Comparison of ENCODE assay signal across 22 cellular contexts in genomic region chr3:58346368-58346767, GRCh38. TPM values are rescaled to one million over a fixed set of nuclear protein-coding genes. Genes with fewer than 3 reads are reported as not detected.
A peak's percentile ranks its signal among the peaks of the same experiment; 100 is the strongest.
DNase-seq lines count a peak whose midpoint lies in the region; ATAC-seq and TF ChIP-seq lines count a peak whose summit lies in the region.
"Had no signal": no experiment of that assay in that cellular context is flagged by ENCODE, and none has a peak within 500 bp of the region (broad histone marks: within the 10 kb centered on the region; RNA-seq: fewer than 3 reads in every experiment).

No MANE protein-coding gene starts in this region.

- H3K36me3 ChIP-seq in CD8-positive, alpha-beta T cell (ENCODE audit: insufficient read depth, low read length): no peaks in the 10 kb centered on the region
- H3K36me3 ChIP-seq in SU-DHL-6 (ENCODE audit: low read length): no peaks in the 10 kb centered on the region
- H3K36me3 ChIP-seq: colonic mucosa, pancreas, SJSA1 had no signal

- H3K9ac ChIP-seq in SU-DHL-6 (ENCODE audit: low read length): peak overlapping the region; percentile 53
- H3K9ac ChIP-seq: KMS-11 had no signal

- no peak overlapping the region for H3K4me3 ChIP-seq in CD8-positive, alpha-beta T cell (ENCODE audit: low read depth, low read length)
- no peak overlapping the region for H3K4me3 ChIP-seq in SU-DHL-6 (ENCODE audit: insufficient read depth, low read length, poor library complexity, severe bottlenecking)
- H3K4me3 ChIP-seq: colonic mucosa, esophagus muscularis mucosa, pancreas, SJSA1 had no signal

- POLR2A ChIA-PET in CD8-positive, alpha-beta T cell (lab: Charles Lee): no interaction called here

- peaks cover 50% of the 10 kb centered on the region for H3K36me3 Mint-ChIP-seq in activated CD8-positive, alpha-beta memory T cell treated with anti-CD3 and anti-CD28 coated beads, Interleukin-2, amount 10 ng/mL, durations not matched to agents 7 days and 5 days
- peaks cover 23% of the 10 kb centered on the region for H3K36me3 Mint-ChIP-seq in CD8-positive, alpha-beta T cell
- H3K36me3 Mint-ChIP-seq in natural killer cell: no peaks in the 10 kb centered on the region

- no peak overlapping the region for H3K4me3 Mint-ChIP-seq in activated CD8-positive, alpha-beta memory T cell treated with anti-CD3 and anti-CD28 coated beads, Interleukin-2, amount 10 ng/mL, durations not matched to agents 7 days and 5 days
- no peak overlapping the region for H3K4me3 Mint-ChIP-seq in CD8-positive, alpha-beta T cell
- no peak overlapping the region for H3K4me3 Mint-ChIP-seq in natural killer cell
- H3K4me3 Mint-ChIP-seq: CD4-positive, CD25-positive, alpha-beta regulatory T cell; nephron had no signal

- no peaks in the 10 kb centered on the region for H3K9me2 ChIP-seq in SU-DHL-6 (replicated peaks; ENCODE audit: insufficient read depth, low read length)

- TF ChIP-seq CTCF in CD8-positive, alpha-beta T cell (IDR thresholded peaks at IDR 0.05): no peak
- TF ChIP-seq CTCF in SU-DHL-6 (IDR thresholded peaks at IDR 0.05; ENCODE audit: insufficient read depth, low read length, poor library complexity, severe bottlenecking): no peak
- no peak for TF ChIP-seq CTCF in natural killer cell (IDR thresholded peaks at IDR 0.05)
- TF ChIP-seq CTCF in GM20000 (IDR thresholded peaks at IDR 0.05; ENCODE audit: extremely low read depth, missing control alignments): no peak

- DNase-seq in activated CD8-positive, alpha-beta memory T cell treated with anti-CD3 and anti-CD28 coated beads, Interleukin-2, amount 10 ng/mL, durations not matched to agents 7 days and 5 days: no peak
- no peak for DNase-seq in activated CD8-positive, alpha-beta memory T cell treated with anti-CD3 and anti-CD28 coated beads for 24 hours
- DNase-seq in CD8-positive, alpha-beta T cell: no peak
- no peak for DNase-seq in natural killer cell
- DNase-seq in NCI-H226: no peak
- no peak for DNase-seq in AML-193 (lab: John Stamatoyannopoulos, UW)
- no peak for DNase-seq in GM20000 (ENCODE audit: low spot score)
- DNase-seq: ACHN; activated gamma-delta T cell; amygdala; CD4-positive, CD25-positive, alpha-beta regulatory T cell; colonic mucosa; HCEC 1CT; midbrain; NCI-H187 treated with DMSO at 0.1 percent for 48 hours; NCI-H69; pancreas had no signal

- no peak overlapping the region for H3K27ac ChIP-seq in CD8-positive, alpha-beta T cell (ENCODE audit: low read depth, low read length)
- H3K27ac ChIP-seq in SU-DHL-6 (ENCODE audit: low read depth, low read length): peak overlapping the region; percentile 98
- H3K27ac ChIP-seq: colonic mucosa, esophagus muscularis mucosa, KMS-11, pancreas, SJSA1 had no signal

- no peaks in the 10 kb centered on the region for H4K20me1 ChIP-seq in SU-DHL-6 (ENCODE audit: low read depth, low read length)

- H3K9me3 Mint-ChIP-seq in activated CD8-positive, alpha-beta memory T cell treated with anti-CD3 and anti-CD28 coated beads, Interleukin-2, amount 10 ng/mL, durations not matched to agents 7 days and 5 days (ENCODE audit: low read depth): peaks cover 2% of the 10 kb centered on the region
- H3K9me3 Mint-ChIP-seq in CD8-positive, alpha-beta T cell: no peaks in the 10 kb centered on the region
- no peaks in the 10 kb centered on the region for H3K9me3 Mint-ChIP-seq in natural killer cell
- H3K9me3 Mint-ChIP-seq: nephron had no signal

- CTCF ChIA-PET in activated CD8-positive, alpha-beta memory T cell treated with anti-CD3 and anti-CD28 coated beads, Interleukin-2, amount 10 ng/mL, durations not matched to agents 7 days and 5 days (lab: Charles Lee): interaction anchor here (0.6 to 14.1 kb wide), 2 partner anchors 11 to 38 kb away, joined by 3 to 144 read pairs; partner anchors contain the start of gene PXK
- CTCF ChIA-PET in CD8-positive, alpha-beta T cell (lab: Charles Lee): interaction anchor here (1.5 kb wide), 1 partner anchor 13 kb away, joined by 3 read pairs; no protein-coding TSS in a partner anchor

- H2AFZ ChIP-seq in SU-DHL-6 (ENCODE audit: low read depth, low read length, severe bottlenecking): no peak overlapping the region

- H3K9me3 ChIP-seq in CD8-positive, alpha-beta T cell (ENCODE audit: low read length): no peaks in the 10 kb centered on the region
- H3K9me3 ChIP-seq in SU-DHL-6 (ENCODE audit: insufficient read depth, low read length): no peaks in the 10 kb centered on the region
- H3K9me3 ChIP-seq: colonic mucosa, esophagus muscularis mucosa, pancreas, SJSA1 had no signal

- no peaks in the 10 kb centered on the region for H3K27me3 Mint-ChIP-seq in activated CD8-positive, alpha-beta memory T cell treated with anti-CD3 and anti-CD28 coated beads, Interleukin-2, amount 10 ng/mL, durations not matched to agents 7 days and 5 days
- no peaks in the 10 kb centered on the region for H3K27me3 Mint-ChIP-seq in CD8-positive, alpha-beta T cell (ENCODE audit: low read depth)
- no peaks in the 10 kb centered on the region for H3K27me3 Mint-ChIP-seq in natural killer cell (ENCODE audit: low read depth in 2 of 2)
- H3K27me3 Mint-ChIP-seq: CD4-positive, CD25-positive, alpha-beta regulatory T cell had no signal

- H3F3A ChIP-seq in SU-DHL-6 (ENCODE audit: insufficient read depth): peaks cover 85% of the 10 kb centered on the region

- intact Hi-C loops in CD8-positive, alpha-beta T cell (cut with DNase I, micrococcal nuclease): no loop called here
- intact Hi-C loops in natural killer cell (cut with micrococcal nuclease): no loop called here

- peak; percentile 23 for ATAC-seq in activated CD8-positive, alpha-beta memory T cell treated with anti-CD3 and anti-CD28 coated beads, Interleukin-2, amount 10 ng/mL, durations not matched to agents 7 days and 5 days
- no peak for ATAC-seq in CD8-positive, alpha-beta T cell
- no peak for ATAC-seq in natural killer cell
- ATAC-seq: pancreas had no signal

- H3K27ac Mint-ChIP-seq in activated CD8-positive, alpha-beta memory T cell treated with anti-CD3 and anti-CD28 coated beads, Interleukin-2, amount 10 ng/mL, durations not matched to agents 7 days and 5 days: peak overlapping the region; percentile 75
- H3K27ac Mint-ChIP-seq in CD8-positive, alpha-beta T cell: peak overlapping the region; percentile 20
- peak overlapping the region; percentile 3 to 54 for H3K27ac Mint-ChIP-seq in natural killer cell
- H3K27ac Mint-ChIP-seq: nephron had no signal

- peak overlapping the region; percentile 63 for H3K4me2 ChIP-seq in SU-DHL-6 (ENCODE audit: low read depth, low read length, poor library complexity, severe bottlenecking)
- H3K4me2 ChIP-seq: KMS-11 had no signal

- peaks cover 78% of the 10 kb centered on the region for H3K79me2 ChIP-seq in SU-DHL-6 (ENCODE audit: insufficient read depth, low read length)

- H3K4me1 ChIP-seq in CD8-positive, alpha-beta T cell (ENCODE audit: insufficient read depth, low read length): peaks cover 8% of the 10 kb centered on the region
- H3K4me1 ChIP-seq: colonic mucosa had no signal

- no peaks in the 10 kb centered on the region for H3K27me3 ChIP-seq in CD8-positive, alpha-beta T cell (ENCODE audit: insufficient read depth, low read length)
- H3K27me3 ChIP-seq in SU-DHL-6 (ENCODE audit: low read length): no peaks in the 10 kb centered on the region
- H3K27me3 ChIP-seq: colonic mucosa, esophagus muscularis mucosa, pancreas, SJSA1 had no signal

- peaks cover 60% of the 10 kb centered on the region for H3K4me1 Mint-ChIP-seq in activated CD8-positive, alpha-beta memory T cell treated with anti-CD3 and anti-CD28 coated beads, Interleukin-2, amount 10 ng/mL, durations not matched to agents 7 days and 5 days
- H3K4me1 Mint-ChIP-seq in CD8-positive, alpha-beta T cell (ENCODE audit: low read depth): peaks cover 29% of the 10 kb centered on the region
- H3K4me1 Mint-ChIP-seq in natural killer cell: peaks cover 33 to 40% of the 10 kb centered on the region in 2 donors
- H3K4me1 Mint-ChIP-seq: nephron had no signal

RNA-seq across cellular contexts. Expression of gene PXK, which starts 13.7 kb away (rescaled TPM):
- 10 to 100 TPM; 61.7 to 64.7 TPM for total RNA-seq in activated CD8-positive, alpha-beta memory T cell treated with anti-CD3 and anti-CD28 coated beads, Interleukin-2, amount 10 ng/mL, durations not matched to agents 7 days and 5 days
- total RNA-seq in CD8-positive, alpha-beta T cell: 10 to 100 TPM; 14.9 to 15.0 TPM
- total RNA-seq in natural killer cell: 10 to 100 TPM; 42.1 to 53.8 (median 48.9) TPM

RNA-seq across cellular contexts. Expression of gene HTD2, which starts 40.0 kb away (rescaled TPM):
- 1 to 10 TPM; 6.9 to 7.4 TPM for total RNA-seq in activated CD8-positive, alpha-beta memory T cell treated with anti-CD3 and anti-CD28 coated beads, Interleukin-2, amount 10 ng/mL, durations not matched to agents 7 days and 5 days
- 1 to 10 TPM; 6.4 to 8.9 TPM for total RNA-seq in CD8-positive, alpha-beta T cell
- total RNA-seq in natural killer cell: 1 to 10 TPM; 3.3 to 5.5 (median 3.7) TPM

RNA-seq across cellular contexts. Expression of gene RPP14, which starts 40.3 kb away (rescaled TPM):
- total RNA-seq in activated CD8-positive, alpha-beta memory T cell treated with anti-CD3 and anti-CD28 coated beads, Interleukin-2, amount 10 ng/mL, durations not matched to agents 7 days and 5 days: 10 to 100 TPM; 12.9 to 16.9 TPM
- total RNA-seq in CD8-positive, alpha-beta T cell: 10 to 100 TPM; 18.3 to 20.4 TPM
- 10 to 100 TPM; 13.1 to 18.8 (median 17.0) TPM for total RNA-seq in natural killer cell

Comparison
In these comparisons a context has a peak if more than half of its experiments do, and no peak if none do; other contexts are left out.
1. H3K27ac Mint-ChIP-seq: peak in every context shown above with its lines; median percentile 75 in activated CD8-positive, alpha-beta memory T cell treated with anti-CD3 and anti-CD28 coated beads, Interleukin-2, amount 10 ng/mL, durations not matched to agents 7 days and 5 days; 28 in natural killer cell; 20 in CD8-positive, alpha-beta T cell.